Comparison of ENCODE assay signal across 18 cellular contexts in the genomic region with DNA sequence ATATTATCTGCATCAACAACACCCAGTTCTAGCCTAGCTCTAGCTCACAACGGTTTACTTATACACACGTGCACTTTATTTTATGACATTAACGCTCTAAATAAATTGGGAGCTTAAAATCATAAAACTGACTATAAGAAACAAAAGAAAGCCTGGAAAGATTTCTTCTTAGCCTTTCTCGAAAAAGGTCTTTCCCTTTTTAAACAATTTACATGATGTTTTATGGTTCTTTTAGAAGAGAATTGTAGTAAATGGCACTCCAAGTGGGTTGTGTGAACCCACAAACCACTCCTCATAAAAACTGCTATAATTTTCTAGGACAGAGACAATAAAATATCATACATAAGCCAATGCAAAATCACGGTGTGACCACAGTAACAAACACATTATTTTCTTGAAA.
"Had no signal": no experiment of that assay in that cellular context is flagged by ENCODE, and none has a peak within 500 bp of the region (broad histone marks: within the 10 kb centered on the region; RNA-seq: fewer than 3 reads in every experiment).

No MANE protein-coding gene starts in this region.

- H3K4me1 ChIP-seq: foreskin keratinocyte, lower lobe of right lung had no signal

- FAIRE-seq: frontal cortex had no signal

- H3K9me3 ChIP-seq: esophagus muscularis mucosa, gastroesophageal sphincter, heart right ventricle, left lung, lower lobe of right lung had no signal

- ATAC-seq: gastroesophageal sphincter, heart right ventricle, left cardiac atrium, left lung, left ventricle myocardium superior, lower lobe of right lung had no signal

- H3K27me3 ChIP-seq: dorsolateral prefrontal cortex, esophagus muscularis mucosa, foreskin keratinocyte, gastroesophageal sphincter, heart right ventricle, left lung had no signal

- DNase-seq: cerebellar nuclear complex; dorsolateral prefrontal cortex; effector CD4-positive, alpha-beta T cell; effector memory CD4-positive, alpha-beta T cell; foreskin keratinocyte; glutamatergic neuron; head of caudate nucleus; heart right ventricle; hippocampal formation; left cardiac atrium; left lung; left ventricle myocardium superior; lower lobe of right lung; midbrain had no signal

- H3K36me3 ChIP-seq: esophagus muscularis mucosa, gastroesophageal sphincter, heart right ventricle, left lung, lower lobe of right lung had no signal

- H3K4me3 ChIP-seq: coronary artery, esophagus muscularis mucosa, gastroesophageal sphincter, heart right ventricle, left lung, lower lobe of right lung had no signal

- H3K27ac ChIP-seq: coronary artery, esophagus muscularis mucosa, foreskin keratinocyte, gastroesophageal sphincter, heart right ventricle, left lung, lower lobe of right lung had no signal
